In the genomic region with DNA sequence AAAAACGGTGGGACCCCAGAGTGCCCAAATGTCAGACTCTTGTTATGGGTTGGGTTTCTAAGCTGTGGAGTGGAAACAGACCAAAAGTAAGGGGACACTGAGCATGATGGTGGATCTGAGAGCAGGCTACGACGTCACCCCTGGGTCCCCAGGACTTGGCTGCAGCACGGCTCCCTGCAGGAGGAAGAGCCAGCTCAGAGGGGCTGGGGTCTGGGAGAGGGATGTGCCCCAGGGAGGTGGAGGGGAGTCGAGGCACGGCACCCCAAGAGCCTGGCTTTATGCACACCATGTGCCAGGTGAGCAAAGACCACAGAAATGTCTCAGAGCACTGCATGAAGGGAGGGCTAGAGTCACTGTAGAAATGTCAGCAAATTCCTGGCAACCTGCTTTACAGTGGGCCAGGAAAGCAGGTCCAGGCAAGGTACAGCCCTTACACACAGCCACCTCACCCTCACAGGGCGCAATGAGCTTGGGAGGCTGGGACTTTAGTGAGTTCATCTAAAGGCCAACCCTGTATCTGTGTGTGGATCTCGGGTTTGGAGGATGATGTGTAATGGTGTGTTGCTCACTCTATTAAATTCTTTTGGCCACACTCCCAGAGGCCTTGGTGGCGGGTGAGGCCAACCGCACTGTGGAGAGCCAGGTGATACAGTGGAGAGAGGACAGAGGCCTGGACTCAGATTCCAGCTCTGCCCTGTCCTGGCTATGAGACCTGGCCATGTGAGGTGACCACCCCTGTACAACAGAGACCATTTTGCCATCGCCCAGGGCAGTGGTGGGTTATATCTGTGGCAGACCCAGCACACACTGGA, we compare ENCODE assay signal across 10 cellular contexts. TPM values are rescaled to one million over a fixed set of nuclear protein-coding genes. Genes with fewer than 3 reads are reported as not detected.
A peak's percentile ranks its signal among the peaks of the same experiment; 100 is the strongest.
DNase-seq lines count a peak whose midpoint lies in the region; ATAC-seq, FAIRE-seq and TF ChIP-seq lines count a peak whose summit lies in the region.
"Had no signal": no experiment of that assay in that cellular context is flagged by ENCODE, and none has a peak within 500 bp of the region (broad histone marks: within the 10 kb centered on the region; RNA-seq: fewer than 3 reads in every experiment).

No MANE protein-coding gene starts in this region.

- H3K9ac ChIP-seq in DND-41 (ENCODE audit: low read depth, low read length) (no peak overlapping the region), MM.1S (ENCODE audit: low read length) (no peak overlapping the region)

- H4K20me1 ChIP-seq in DND-41 (ENCODE audit: insufficient read depth, low read length) (no peaks in the 10 kb centered on the region; the same call in 1 of the 2 replicates), MM.1S (ENCODE audit: insufficient read depth, low read length) (no peaks in the 10 kb centered on the region)

- H3K79me2 ChIP-seq in DND-41 (ENCODE audit: insufficient read depth, low read length) (no peaks in the 10 kb centered on the region), MM.1S (ENCODE audit: low read length) (no peaks in the 10 kb centered on the region)

- FAIRE-seq in endometrium (lab: Jason Lieb, UNC) (peak; percentile 35), pancreas (lab: Jason Lieb, UNC) (no peak)

- 75 to 76% methylated on average over 11 of the region's 11 CpGs for WGBS in pancreas, 2 donors

- H3K27me3 ChIP-seq in DND-41 (ENCODE audit: insufficient read depth, low read length, poor library complexity) (no peaks in the 10 kb centered on the region), pancreas (no peaks in the 10 kb centered on the region), MM.1S (replicated peaks; ENCODE audit: insufficient read depth, low read length) (no peaks in the 10 kb centered on the region)

- no peaks in the 10 kb centered on the region for H3K9me3 ChIP-seq in DND-41 (ENCODE audit: insufficient read depth, low read length, severe bottlenecking)
- H3K9me3 ChIP-seq in pancreas = no peaks in the 10 kb centered on the region
- H3K9me3 ChIP-seq in MM.1S (replicated peaks; ENCODE audit: insufficient read depth, low read length) = no peaks in the 10 kb centered on the region

- H3K4me2 ChIP-seq in DND-41 (ENCODE audit: insufficient read depth, low read length) (no peak overlapping the region), MM.1S (ENCODE audit: low read depth, low read length) (no peak overlapping the region)
- H3K4me2 ChIP-seq: smooth muscle cell had no signal

- no peaks in the 10 kb centered on the region for H3F3A ChIP-seq in MM.1S (ENCODE audit: insufficient read depth, low read length)

- no peak overlapping the region for H3K4me3 ChIP-seq in DND-41 (ENCODE audit: low read depth in 1 of 2, low read length in 2 of 2)
- no peak overlapping the region for H3K4me3 ChIP-seq in pancreas
- H3K4me3 ChIP-seq in MM.1S (ENCODE audit: low read length) = no peak overlapping the region
- H3K4me3 ChIP-seq: smooth muscle cell had no signal

- H3K4me1 ChIP-seq in DND-41 (ENCODE audit: insufficient read depth, low read length) (no peaks in the 10 kb centered on the region), pancreas (no peaks in the 10 kb centered on the region), MM.1S (ENCODE audit: low read length) (no peaks in the 10 kb centered on the region)

- intact Hi-C loops in pancreas (cut with DNase I) = loop anchor here in 1 of 3 donors (10.0 kb wide), 1 partner anchor 54 kb away; no protein-coding TSS in a partner anchor

- H3K27ac ChIP-seq in DND-41 (ENCODE audit: low read length) (no peak overlapping the region), pancreas (no peak overlapping the region), MM.1S (ENCODE audit: low read length) (no peak overlapping the region)

- no peaks in the 10 kb centered on the region for H3K9me2 ChIP-seq in MM.1S (replicated peaks; ENCODE audit: insufficient read depth, low read length)

- no peak for DNase-seq in DND-41
- DNase-seq in NCI-H1092 treated with DMSO at 0.1 percent for 48 hours (lab: John Stamatoyannopoulos, UW) = peak; percentile 5
- no peak for DNase-seq in pancreas
- no peak for DNase-seq in NCI-H2107 (lab: John Stamatoyannopoulos, UW)
- no peak for DNase-seq in NK-92 treated with Interleukin-12 subunit alpha and Interleukin-12 subunit beta, amount 100 ng/mL, for 24 hours (lab: John Stamatoyannopoulos, UW)
- DNase-seq in MM.1S = no peak
- DNase-seq: T-helper 9 cell had no signal

- peak; percentile 21; the same call in 1 of the 3 replicates for ATAC-seq in DND-41 (ENCODE audit: insufficient read depth, low read depth)
- peak; percentile 31 to 62 (median 56) for ATAC-seq in pancreas
- no peak for ATAC-seq in GM21576 (IDR thresholded peaks at IDR 0.05; ENCODE audit: unreplicated experiment)

- H3K36me3 ChIP-seq in DND-41 (ENCODE audit: insufficient read depth, low read length) (peaks cover 11% of the 10 kb centered on the region; the same call in 1 of the 2 replicates), pancreas (peaks cover 0 to 11% (median 0%) of the 10 kb centered on the region in 3 donors), MM.1S (replicated peaks; ENCODE audit: insufficient read depth, low read length) (no peaks in the 10 kb centered on the region)

- H2AFZ ChIP-seq in DND-41 (ENCODE audit: low read depth, low read length) (no peak overlapping the region), MM.1S (ENCODE audit: low read length) (no peak overlapping the region)

- TF ChIP-seq CTCF in DND-41 (IDR thresholded peaks at IDR 0.05; ENCODE audit: borderline replicate concordance, extremely low read depth, low read length, poor library complexity, severe bottlenecking) = no peak
- TF ChIP-seq CTCF in pancreas (IDR thresholded peaks at IDR 0.05) = no peak
- no peak for TF ChIP-seq CTCF in MM.1S (IDR thresholded peaks at IDR 0.05; ENCODE audit: low read length)

RNA-seq across cellular contexts. Expression of gene CTSH, which starts 14.1 kb away (rescaled TPM):
- 100 to 1,000 TPM in 2 of 6 donors, 10 to 100 TPM in 4; 24.3 to 109 (median 57.0) TPM for total RNA-seq in pancreas
- polyA plus RNA-seq in pancreas = 100 to 1,000 TPM in 1 of 2 donors, 10 to 100 TPM in 1; 88.5 to 196 TPM

RNA-seq across cellular contexts. Expression of gene MORF4L1, which starts 58.1 kb away (rescaled TPM):
- total RNA-seq in pancreas = 100 to 1,000 TPM in 2 of 6 donors, 10 to 100 TPM in 4; 68.1 to 140 (median 90.4) TPM
- 100 to 1,000 TPM in 1 of 2 donors, 10 to 100 TPM in 1; 55.0 to 149 TPM for polyA plus RNA-seq in pancreas
